Comparison of ENCODE assay signal across 23 cellular contexts in the genomic region with DNA sequence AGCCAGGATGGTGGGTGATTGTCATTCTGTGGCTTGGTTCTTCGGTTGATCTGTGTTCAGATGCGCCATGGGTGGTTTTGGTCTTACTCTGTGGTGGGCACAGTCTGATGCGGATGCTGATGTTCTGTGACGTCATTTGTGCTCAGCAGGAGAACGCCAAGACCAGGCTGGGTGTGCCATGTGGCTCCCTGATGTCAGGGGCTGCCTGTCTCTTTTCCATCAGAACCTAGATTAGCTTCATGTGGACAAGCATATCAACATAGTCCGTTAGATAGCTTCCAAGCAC.
A peak's percentile ranks its signal among the peaks of the same experiment; 100 is the strongest.
DNase-seq lines count a peak whose midpoint lies in the region; ATAC-seq, FAIRE-seq and TF ChIP-seq lines count a peak whose summit lies in the region.
"Had no signal": no experiment of that assay in that cellular context is flagged by ENCODE, and none has a peak within 500 bp of the region (broad histone marks: within the 10 kb centered on the region; RNA-seq: fewer than 3 reads in every experiment).

No MANE protein-coding gene starts in this region.

- H3K27me3 ChIP-seq in GM23338 (ENCODE audit: insufficient read depth): no peaks in the 10 kb centered on the region
- no peaks in the 10 kb centered on the region for H3K27me3 ChIP-seq in IMR-90 (ENCODE audit: control insufficient read depth, insufficient read depth, low read length)
- 0 out of 7 replicates have a peak, but pooled peaks cover 0 to 2% (median under 1%) of the 10 kb centered on the region in 4 experiments for H3K27me3 ChIP-seq in H1 (replicated peaks in 1 of 4; ENCODE audit: control insufficient read depth in 3 of 4, extremely low read depth in 1 of 4, insufficient read depth in 3 of 4, low read length in 3 of 4)
- no peaks in the 10 kb centered on the region for H3K27me3 ChIP-seq in neuronal stem cell (ENCODE audit: control insufficient read depth in 3 of 3, insufficient read depth in 3 of 3, low read depth in 1 of 3, low read length in 3 of 3)
- H3K27me3 ChIP-seq: BLaER1 had no signal

- 0 out of 2 replicates have a peak, but pooled peaks cover 4% of the 10 kb centered on the region for H3F3A ChIP-seq in GM23338 (replicated peaks; ENCODE audit: low read depth)

- H3K9me3 Mint-ChIP-seq in GM23338: no peaks in the 10 kb centered on the region; the same call in 2 of the 3 replicates
- no peaks in the 10 kb centered on the region for H3K9me3 Mint-ChIP-seq in naive thymus-derived CD8-positive, alpha-beta T cell

- H3K9me3 ChIP-seq in IMR-90 (ENCODE audit: control insufficient read depth, insufficient read depth, low read length): no peaks in the 10 kb centered on the region
- H3K9me3 ChIP-seq in H1 (ENCODE audit: insufficient read depth in 2 of 2, low read depth in 1 of 2, low read length in 1 of 2): 0 out of 4 replicates have a peak, but pooled peaks cover 0 to 2% of the 10 kb centered on the region in 2 experiments
- peaks cover 0 to 12% of the 10 kb centered on the region in 2 donors for H3K9me3 ChIP-seq in neuronal stem cell (replicated peaks in 1 of 2; ENCODE audit: control insufficient read depth in 2 of 2, insufficient read depth in 1 of 2, low read depth in 1 of 2, low read length in 2 of 2)
- H3K9me3 ChIP-seq: BLaER1 had no signal

- H4K5ac ChIP-seq in IMR-90 (ENCODE audit: low read depth, low read length) (peak overlapping the region; percentile 46), H1 (ENCODE audit: insufficient read length, low read depth, low read length) (peak overlapping the region; percentile 92)

- peak overlapping the region; percentile 63 for H2AK5ac ChIP-seq in IMR-90 (ENCODE audit: low read depth, low read length)
- H2AK5ac ChIP-seq in H1 (ENCODE audit: low read depth, low read length): peak overlapping the region; percentile 99
- no peak overlapping the region for H2AK5ac ChIP-seq in neuronal stem cell (ENCODE audit: low read depth, low read length)

- no peak for DNase-seq in GM23338 (ENCODE audit: low spot score)
- DNase-seq in IMR-90: no peak
- DNase-seq in H1 (ENCODE audit: low read depth in 1 of 2, low spot score in 2 of 2): no peak
- no peak for DNase-seq in neuronal stem cell (ENCODE audit: low spot score)
- DNase-seq in naive thymus-derived CD8-positive, alpha-beta T cell: no peak
- DNase-seq in NOMO-1 treated with DMSO at 0.1 percent for 48 hours (lab: John Stamatoyannopoulos, UW; ENCODE audit: unreplicated experiment): no peak
- DNase-seq: CD4-positive, CD25-positive, alpha-beta regulatory T cell; GOT3; KG1; NCI-H1048; NCI-H1417; NCI-H1694; NCI-H2029 treated with DMSO at 0.1 percent for 48 hours; NCI-H2227 treated with DMSO at 0.1 percent for 48 hours; NCI-H69; SHP77 had no signal

- dilution Hi-C loops in IMR-90 (cut with HindIII; ENCODE audit: low sequenced_read_pairs, unreplicated experiment): no loop called here

- H4K20me1 ChIP-seq in GM23338 (replicated peaks; ENCODE audit: insufficient read depth) (no peaks in the 10 kb centered on the region), IMR-90 (ENCODE audit: insufficient read depth, low read length) (no peaks in the 10 kb centered on the region), H1 (replicated peaks in 1 of 2; ENCODE audit: control insufficient read depth in 1 of 2, insufficient read depth in 2 of 2, low read length in 2 of 2) (no peaks in the 10 kb centered on the region)
- H4K20me1 ChIP-seq: BLaER1 had no signal

- H3K4me3 ChIP-seq in GM23338 (no peak overlapping the region), IMR-90 (ENCODE audit: insufficient read depth, low read depth, low read length) (no peak overlapping the region), H1 (ENCODE audit: extremely low read depth in 1 of 4, insufficient read depth in 2 of 4, low read depth in 3 of 4, low read length in 4 of 4) (no peak overlapping the region), neuronal stem cell (ENCODE audit: low read length in 2 of 2) (no peak overlapping the region)
- H3K4me3 ChIP-seq: BLaER1 had no signal

- H3K4me3 Mint-ChIP-seq in GM23338: no peak overlapping the region
- no peak overlapping the region for H3K4me3 Mint-ChIP-seq in naive thymus-derived CD8-positive, alpha-beta T cell
- H3K4me3 Mint-ChIP-seq: CD4-positive, CD25-positive, alpha-beta regulatory T cell had no signal

- H2BK15ac ChIP-seq in IMR-90 (ENCODE audit: low read depth, low read length) (peak overlapping the region; percentile 96; the same call in 2 of the 3 replicates), H1 (ENCODE audit: low read length) (peak overlapping the region; percentile 92; the same call in 1 of the 2 replicates), neuronal stem cell (ENCODE audit: low read length) (no peak overlapping the region)

- TF ChIP-seq POLR2A in IMR-90 (IDR thresholded peaks at IDR 0.05; ENCODE audit: low read depth, low read length) (no peak), H1 (IDR thresholded peaks at IDR 0.05; ENCODE audit: control extremely low read depth in 1 of 2, low read depth in 2 of 2, low read length in 2 of 2) (no peak)

- H4K91ac ChIP-seq in IMR-90 (ENCODE audit: insufficient read depth, low read depth, low read length) (peak overlapping the region; percentile 83), H1 (replicated peaks; ENCODE audit: insufficient read length, low read length) (peak overlapping the region; percentile 99), neuronal stem cell (ENCODE audit: low read depth, low read length, poor library complexity) (no peak overlapping the region)

- H2BK120ac ChIP-seq in IMR-90 (ENCODE audit: low read depth, low read length): peak overlapping the region; percentile 97
- H2BK120ac ChIP-seq in H1 (replicated peaks; ENCODE audit: low read depth, low read length): peak overlapping the region; percentile 99
- no peak overlapping the region for H2BK120ac ChIP-seq in neuronal stem cell (ENCODE audit: low read depth, low read length)

- peak overlapping the region; percentile 69 for H3K18ac ChIP-seq in IMR-90 (ENCODE audit: low read depth, low read length)
- H3K18ac ChIP-seq in H1 (ENCODE audit: extremely low read depth, low read length): peak overlapping the region; percentile 97
- H3K18ac ChIP-seq in neuronal stem cell (ENCODE audit: low read length): peak overlapping the region; percentile 31

- in situ Hi-C loops in IMR-90 (cut with MboI; ENCODE audit: low sequenced_read_pairs): no loop called here

- no TSS peak for BruUV-seq in IMR-90 (replicated peaks; lab: Mats Ljungman, UMichigan)

- H2AFZ ChIP-seq in GM23338 (no peak overlapping the region), IMR-90 (replicated peaks; ENCODE audit: low read length, poor library complexity) (peak overlapping the region; percentile 9), H1 (ENCODE audit: low read length) (no peak overlapping the region), neuronal stem cell (ENCODE audit: low read length) (peak overlapping the region; percentile 73)

- H3K23me2 ChIP-seq in H1 (ENCODE audit: low read depth, low read length): peaks cover 2% of the 10 kb centered on the region; the same call in 1 of the 2 replicates

- peaks cover 14% of the 10 kb centered on the region for H3K27me3 Mint-ChIP-seq in GM23338 (ENCODE audit: insufficient read depth, low read depth, poor library complexity)
- H3K27me3 Mint-ChIP-seq in naive thymus-derived CD8-positive, alpha-beta T cell: peaks cover 2 to 20% (median 11%) of the 10 kb centered on the region in 5 donors
- H3K27me3 Mint-ChIP-seq: CD4-positive, CD25-positive, alpha-beta regulatory T cell had no signal

- H2BK20ac ChIP-seq in IMR-90 (ENCODE audit: low read depth, low read length): peak overlapping the region; percentile 60
- H2BK20ac ChIP-seq in H1 (ENCODE audit: low read length): peak overlapping the region; percentile 91

- no peak for TF ChIP-seq EP300 in H1 (IDR thresholded peaks at IDR 0.05; ENCODE audit: borderline replicate concordance in 1 of 2, low read depth in 2 of 2, low read length in 2 of 2)

- WGBS in IMR-90 (ENCODE audit: extremely low coverage in 2 of 2, insufficient read length in 1 of 2), 2 experiments: 100% methylated on average over 4 of the region's 6 CpGs; no CpG with 5 or more reads in 1 of the 2 experiments
- WGBS in H1 (ENCODE audit: extremely low coverage in 1 of 2, insufficient coverage in 1 of 2, insufficient read length in 1 of 2, insufficient replicate concordance in 2 of 2, low coverage in 1 of 2, low lambda C conversion rate in 2 of 2, missing lambda C conversion rate in 1 of 2), 2 experiments: 95% methylated on average over 6 of the region's 6 CpGs; no CpG with 5 or more reads in 1 of the 2 experiments
- WGBS in neuronal stem cell (ENCODE audit: extremely low coverage in 2 of 2, insufficient read length in 2 of 2, insufficient replicate concordance in 1 of 2), 2 donors: no CpG with 5 or more reads among the region's 6 CpGs

- FAIRE-seq in H1 (lab: Jason Lieb, UNC): peak; percentile 39
- FAIRE-seq: D721Med, GM18507 had no signal

- peaks cover 41% of the 10 kb centered on the region for H3K4me1 Mint-ChIP-seq in GM23338
- no peaks in the 10 kb centered on the region for H3K4me1 Mint-ChIP-seq in naive thymus-derived CD8-positive, alpha-beta T cell
- H3K4me1 Mint-ChIP-seq: CD4-positive, CD25-positive, alpha-beta regulatory T cell had no signal

- H3K14ac ChIP-seq in IMR-90 (replicated peaks; ENCODE audit: low read depth, low read length) (peak overlapping the region; percentile 5; the same call in 1 of the 2 replicates), H1 (ENCODE audit: insufficient read length) (no peak overlapping the region), neuronal stem cell (ENCODE audit: low read length) (no peak overlapping the region)

- H2BK12ac ChIP-seq in H1 (ENCODE audit: low read depth, low read length) (peak overlapping the region; percentile 100), neuronal stem cell (ENCODE audit: low read length) (no peak overlapping the region)

- CTCF ChIA-PET in IMR-90 (lab: Yijun Ruan, JAX) (no interaction called here), H1 (lab: Charles Lee; ENCODE audit: partially characterized antibody) (interaction anchor here (0.6 to 1.9 kb wide), 7 partner anchors 10 to 195 kb away, joined by 3 to 8 read pairs (median 4); no protein-coding TSS in a partner anchor)

- H3K79me1 ChIP-seq in IMR-90 (ENCODE audit: low read depth in 1 of 2, low read length in 2 of 2) (no peaks in the 10 kb centered on the region), H1 (ENCODE audit: low read depth, low read length) (no peaks in the 10 kb centered on the region), neuronal stem cell (ENCODE audit: low read depth, low read length) (no peaks in the 10 kb centered on the region)

- peak overlapping the region; percentile 86 for H3K27ac ChIP-seq in GM23338 (ENCODE audit: low read depth)
- no peak overlapping the region for H3K27ac ChIP-seq in IMR-90 (ENCODE audit: insufficient read depth, low read length)
- H3K27ac ChIP-seq in H1 (ENCODE audit: low read depth, low read length): peak overlapping the region; percentile 41; the same call in 1 of the 2 replicates
- H3K27ac ChIP-seq in neuronal stem cell (replicated peaks; ENCODE audit: low read length): no peak overlapping the region
- H3K27ac ChIP-seq: BLaER1, RWPE1 had no signal

- H2AK9ac ChIP-seq in IMR-90 (replicated peaks; ENCODE audit: low read depth, low read length, poor library complexity): peak overlapping the region; percentile 47

- no peak overlapping the region for H3K27ac Mint-ChIP-seq in GM23338
- H3K27ac Mint-ChIP-seq in naive thymus-derived CD8-positive, alpha-beta T cell: no peak overlapping the region
- H3K27ac Mint-ChIP-seq: CD4-positive, CD25-positive, alpha-beta regulatory T cell had no signal

- H4K8ac ChIP-seq in IMR-90 (ENCODE audit: low read depth in 2 of 2, low read length in 2 of 2): peak overlapping the region in 1 of 2 experiments; percentile 35; a peak in 1 of 4 replicates
- no peak overlapping the region; the same call in 1 of the 2 replicates for H4K8ac ChIP-seq in H1 (ENCODE audit: extremely low read depth, insufficient read depth, low read length)
- no peak overlapping the region for H4K8ac ChIP-seq in neuronal stem cell (ENCODE audit: low read depth, low read length)

- no peak overlapping the region for H3K56ac ChIP-seq in IMR-90 (ENCODE audit: extremely low read depth, insufficient read depth, low read length)
- peak overlapping the region; percentile 24 for H3K56ac ChIP-seq in H1 (replicated peaks; ENCODE audit: insufficient read length, low read depth, low read length)

- H3K36me3 Mint-ChIP-seq in GM23338 (ENCODE audit: low read depth): peaks cover 11% of the 10 kb centered on the region
- H3K36me3 Mint-ChIP-seq in naive thymus-derived CD8-positive, alpha-beta T cell: no peaks in the 10 kb centered on the region
- H3K36me3 Mint-ChIP-seq: CD4-positive, CD25-positive, alpha-beta regulatory T cell had no signal

- no peak for TF ChIP-seq CTCF in GM23338 (conservative IDR thresholded peaks at IDR 0.05; ENCODE audit: low read depth in 2 of 2)
- TF ChIP-seq CTCF in IMR-90 (conservative IDR thresholded peaks at IDR 0.05; ENCODE audit: low read depth, low read length): no peak
- TF ChIP-seq CTCF in H1 (IDR thresholded peaks at IDR 0.05; ENCODE audit: control extremely low read depth in 1 of 3, insufficient read depth in 1 of 3, low read depth in 1 of 3, low read length in 3 of 3): no peak

- H3K23ac ChIP-seq in IMR-90 (ENCODE audit: low read depth, low read length) (no peak overlapping the region), H1 (ENCODE audit: insufficient read length) (no peak overlapping the region), neuronal stem cell (ENCODE audit: low read depth, low read length, poor library complexity) (no peak overlapping the region)

- H3K79me2 ChIP-seq in GM23338 (replicated peaks; ENCODE audit: insufficient read depth) (no peaks in the 10 kb centered on the region), H1 (ENCODE audit: control insufficient read depth in 1 of 2, insufficient read depth in 2 of 2, low read length in 2 of 2) (no peaks in the 10 kb centered on the region)

- peaks cover 29% of the 10 kb centered on the region for H3K9me2 ChIP-seq in GM23338 (ENCODE audit: insufficient read depth)

- H3K9ac ChIP-seq in IMR-90 (ENCODE audit: low read depth, low read length): no peak overlapping the region
- H3K9ac ChIP-seq in H1 (replicated peaks in 1 of 4; ENCODE audit: extremely low read depth in 1 of 4, low read depth in 3 of 4, low read length in 3 of 4): no peak overlapping the region
- H3K9ac ChIP-seq in neuronal stem cell (ENCODE audit: low read depth, low read length, poor library complexity): no peak overlapping the region
- H3K9ac ChIP-seq: BLaER1 had no signal

- H3K4ac ChIP-seq in IMR-90 (ENCODE audit: low read depth, low read length) (peak overlapping the region; percentile 90), H1 (replicated peaks; ENCODE audit: insufficient read length, low read depth, low read length) (peak overlapping the region; percentile 99), neuronal stem cell (ENCODE audit: low read length) (no peak overlapping the region)

- no peak for ATAC-seq in GM23338
- ATAC-seq in IMR-90 (ENCODE audit: low read depth): no peak
- no peak for ATAC-seq in naive thymus-derived CD8-positive, alpha-beta T cell
- ATAC-seq in HG03108 (IDR thresholded peaks at IDR 0.05; ENCODE audit: unreplicated experiment): no peak
- ATAC-seq: HCT116, Panc1 had no signal

- peaks cover 12% of the 10 kb centered on the region for H3K9me1 ChIP-seq in IMR-90 (ENCODE audit: insufficient read depth, low read length)

- H3K4me2 ChIP-seq in GM23338 (peak overlapping the region; percentile 30; the same call in 1 of the 2 replicates), IMR-90 (ENCODE audit: low read depth, low read length) (no peak overlapping the region), H1 (ENCODE audit: insufficient read depth in 1 of 2, low read depth in 2 of 2, low read length in 2 of 2) (0 out of 4 replicates have a peak overlapping the region, but pooled peaks of 1 of the 2 experiments have one; percentile 26), neuronal stem cell (ENCODE audit: insufficient read depth, low read length, poor library complexity, severe bottlenecking) (no peak overlapping the region)

- H3K4me1 ChIP-seq in GM23338 (ENCODE audit: insufficient read depth): peaks cover 21% of the 10 kb centered on the region
- H3K4me1 ChIP-seq in IMR-90 (ENCODE audit: control insufficient read depth, insufficient read depth, low read length): peaks cover 17% of the 10 kb centered on the region
- H3K4me1 ChIP-seq in H1 (replicated peaks in 1 of 4; ENCODE audit: control insufficient read depth in 3 of 4, insufficient read depth in 4 of 4, low read length in 3 of 4): peaks cover 7 to 15% (median 12%) of the 10 kb centered on the region in 4 experiments
- H3K4me1 ChIP-seq in neuronal stem cell (ENCODE audit: control insufficient read depth in 2 of 2, insufficient read depth in 1 of 2, low read depth in 1 of 2, low read length in 2 of 2): peaks cover 7 to 20% of the 10 kb centered on the region in 2 donors

- no peaks in the 10 kb centered on the region for H3K36me3 ChIP-seq in GM23338 (ENCODE audit: insufficient read depth)
- no peaks in the 10 kb centered on the region for H3K36me3 ChIP-seq in IMR-90 (ENCODE audit: control insufficient read depth, insufficient read depth, low read length)
- no peaks in the 10 kb centered on the region for H3K36me3 ChIP-seq in H1 (ENCODE audit: control insufficient read depth in 2 of 4, insufficient read depth in 4 of 4, low read length in 3 of 4)
- H3K36me3 ChIP-seq in neuronal stem cell (replicated peaks in 1 of 2; ENCODE audit: control insufficient read depth in 2 of 2, insufficient read depth in 2 of 2, low read length in 2 of 2): no peaks in the 10 kb centered on the region
- H3K36me3 ChIP-seq: BLaER1 had no signal

- POLR2A ChIA-PET in IMR-90 (lab: Charles Lee; ENCODE audit: unreplicated experiment): no interaction called here
- POLR2A ChIA-PET in H1 (lab: Charles Lee; ENCODE audit: partially characterized antibody): interaction anchor here (0.6 to 1.3 kb wide), 3 partner anchors 14 to 245 kb away, joined by 3 to 4 read pairs (median 3); no protein-coding TSS in a partner anchor
- POLR2A ChIA-PET in naive thymus-derived CD8-positive, alpha-beta T cell (lab: Charles Lee): no interaction called here

- TF ChIP-seq RAD21 in IMR-90 (IDR thresholded peaks at IDR 0.05; ENCODE audit: low read length) (no peak), H1 (IDR thresholded peaks at IDR 0.05 in 1 of 2, conservative IDR thresholded peaks at IDR 0.05 in 1 of 2; ENCODE audit: low read depth in 2 of 2, low read length in 2 of 2) (no peak)

- intact Hi-C loops in IMR-90 (cut with micrococcal nuclease): loop anchor here (5.0 kb wide), 1 partner anchor 80 kb away; no protein-coding TSS in a partner anchor

- H2BK5ac ChIP-seq in IMR-90 (ENCODE audit: low read depth, low read length, poor library complexity, severe bottlenecking): peak overlapping the region; percentile 41
- peak overlapping the region; percentile 98 for H2BK5ac ChIP-seq in H1 (ENCODE audit: low read depth, low read length)
- no peak overlapping the region for H2BK5ac ChIP-seq in neuronal stem cell (ENCODE audit: low read length)

Comparison
In these comparisons a context has a peak if more than half of its experiments do, and no peak if none do; other contexts are left out.
1. H2AFZ ChIP-seq: peak in IMR-90 (single experiment) and neuronal stem cell (single experiment); none in GM23338 (single experiment) and H1 (single experiment).
2. H3K27ac ChIP-seq: peak in GM23338 (single experiment) and H1 (single experiment); none in IMR-90 (single experiment) and neuronal stem cell (single experiment).
3. H3K18ac ChIP-seq: peak in every context shown above with its lines; median percentile 97 in H1; 69 in IMR-90; 31 in neuronal stem cell.